In genomic region chr19:82864-83263, GRCh38 we compare ENCODE assay signal across 13 cellular contexts. TPM values are rescaled to one million over a fixed set of nuclear protein-coding genes. Genes with fewer than 3 reads are reported as not detected.
"Had no signal": no experiment of that assay in that cellular context is flagged by ENCODE, and none has a peak within 500 bp of the region (broad histone marks: within the 10 kb centered on the region; RNA-seq: fewer than 3 reads in every experiment).

No MANE protein-coding gene starts in this region.

RNA-seq across cellular contexts. Expression of gene OR4F17, which starts 24.0 kb away (rescaled TPM):
- total RNA-seq: activated CD4-positive, alpha-beta memory T cell treated with anti-CD3 and anti-CD28 coated beads for 36 hours; activated CD4-positive, alpha-beta memory T cell treated with anti-CD3 and anti-CD28 coated beads, Interleukin-2, amount 10 ng/mL, durations not matched to agents 7 days and 5 days; activated CD4-positive, alpha-beta T cell treated with anti-CD3 and anti-CD28 coated beads for 36 hours; activated CD4-positive, alpha-beta T cell treated with anti-CD3 and anti-CD28 coated beads, Interleukin-2, amount 10 ng/mL, durations not matched to agents 24 days and 14 days; activated CD4-positive, alpha-beta T cell treated with anti-CD3 and anti-CD28 coated beads, Interleukin-2, amount 10 ng/mL, durations not matched to agents 7 days and 5 days; activated CD8-positive, alpha-beta memory T cell treated with anti-CD3 and anti-CD28 coated beads for 36 hours; activated CD8-positive, alpha-beta memory T cell treated with anti-CD3 and anti-CD28 coated beads, Interleukin-2, amount 10 ng/mL, durations not matched to agents 7 days and 5 days; activated CD8-positive, alpha-beta T cell treated with anti-CD3 and anti-CD28 coated beads for 36 hours; activated CD8-positive, alpha-beta T cell treated with anti-CD3 and anti-CD28 coated beads, Interleukin-2, amount 10 ng/mL, durations not matched to agents 7 days and 5 days; T-cell; T-helper 1 cell treated with Interleukin-12 subunit alpha and Interleukin-12 subunit beta and Interleukin-4 antibody, amounts not matched to agents 30 ng/mL and 1 ng/mL, for 36 hours; T-helper 17 cell; T-helper 2 cell treated with Interferon-gamma antibody and Interleukin-4, amounts not matched to agents 100 ng/mL and 5 ng/mL, for 36 hours had no signal
